ENCODE assay signal across 8 cellular contexts in the genomic region with DNA sequence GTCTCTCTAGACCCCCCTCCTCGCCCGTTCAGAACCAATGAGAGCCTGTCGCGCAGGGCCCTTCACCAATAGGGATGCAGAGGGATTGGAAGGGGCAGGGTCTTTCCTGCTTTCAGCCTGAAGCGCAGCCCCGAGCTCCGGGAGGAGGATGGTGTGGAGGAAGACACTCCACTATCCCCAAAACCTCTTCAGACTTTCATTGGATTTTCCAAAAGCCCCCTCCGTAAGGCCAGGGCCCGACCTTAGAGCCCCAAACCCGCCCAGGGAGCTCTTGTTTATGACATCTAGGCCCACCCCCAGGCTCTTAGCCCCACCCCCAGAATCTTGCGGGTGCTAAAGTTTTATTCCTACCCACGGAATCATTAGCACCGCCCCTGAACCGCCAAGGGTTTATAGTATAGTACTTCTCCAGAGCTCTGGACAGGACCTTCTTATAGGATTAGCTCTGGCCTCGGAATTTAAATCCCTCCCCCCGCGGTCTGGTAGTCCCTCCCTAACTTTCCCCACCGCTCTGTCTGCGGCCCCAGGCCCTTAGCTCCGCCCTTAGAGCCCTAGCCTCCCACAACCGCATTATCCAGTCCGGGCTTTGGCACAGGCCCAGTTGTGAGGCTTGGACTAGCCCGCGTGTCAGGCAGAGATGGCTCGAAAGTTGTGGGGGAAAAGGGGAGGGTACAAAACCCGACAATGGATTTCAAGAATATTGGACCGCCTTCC. TPM values are rescaled to one million over a fixed set of nuclear protein-coding genes. Genes with fewer than 3 reads are reported as not detected.
A peak's percentile ranks its signal among the peaks of the same experiment; 100 is the strongest.
DNase-seq lines count a peak whose midpoint lies in the region; ATAC-seq and TF ChIP-seq lines count a peak whose summit lies in the region.

No MANE protein-coding gene starts in this region.

- ATAC-seq in left ventricle myocardium superior: peak; percentile 81
- ATAC-seq in psoas muscle: peak; percentile 47 to 80 (median 56)

- H3K27ac Mint-ChIP-seq in T-helper 1 cell treated with Interleukin-12 subunit alpha and Interleukin-12 subunit beta and Interleukin-4 antibody, amounts not matched to agents 30 μg/mL and 1 μg/mL, for 36 hours: peak overlapping the region; percentile 77

- no peaks in the 10 kb centered on the region for H3K9me3 Mint-ChIP-seq in T-helper 1 cell treated with Interleukin-12 subunit alpha and Interleukin-12 subunit beta and Interleukin-4 antibody, amounts not matched to agents 30 μg/mL and 1 μg/mL, for 36 hours

- H3K4me1 ChIP-seq in psoas muscle: peaks cover 16% of the 10 kb centered on the region
- H3K4me1 ChIP-seq in uterus: no peaks in the 10 kb centered on the region

- TF ChIP-seq POLR2A in uterus (IDR thresholded peaks at IDR 0.05): no peak

- H3K4me3 ChIP-seq in AG09309 (ENCODE audit: control insufficient read depth, low read depth, low read length) (peak overlapping the region; percentile 42), psoas muscle (peak overlapping the region; percentile 56), uterus (peak overlapping the region in 1 of 2 donors; percentile 17)

- H3K36me3 Mint-ChIP-seq in T-helper 1 cell treated with Interleukin-12 subunit alpha and Interleukin-12 subunit beta and Interleukin-4 antibody, amounts not matched to agents 30 μg/mL and 1 μg/mL, for 36 hours (ENCODE audit: low read depth): peaks cover 4% of the 10 kb centered on the region

- H3K36me3 ChIP-seq in psoas muscle (ENCODE audit: insufficient read depth in 1 of 2, low read depth in 1 of 2) (no peaks in the 10 kb centered on the region), uterus (no peaks in the 10 kb centered on the region)

- 0 to 2% (median 1%) methylated on average over 27 of the region's 27 CpGs for WGBS in psoas muscle, 3 donors

- peak overlapping the region; percentile 97 for H3K27ac ChIP-seq in angular gyrus (ENCODE audit: low read depth, low read length)
- H3K27ac ChIP-seq in psoas muscle: no peak overlapping the region
- H3K27ac ChIP-seq in uterus: no peak overlapping the region

- no peak for DNase-seq in AG09309 (ENCODE audit: low read depth)
- DNase-seq in GM19240 (ENCODE audit: insufficient read length, low spot score): peak; percentile 91
- DNase-seq in NCI-H1092 treated with DMSO at 0.1 percent for 48 hours (lab: John Stamatoyannopoulos, UW): peak; percentile 48
- DNase-seq in left ventricle myocardium superior: peak; percentile 87
- peak; percentile 62 to 86 for DNase-seq in psoas muscle
- DNase-seq in uterus: peak; percentile 28 to 49

- H3K27me3 Mint-ChIP-seq in T-helper 1 cell treated with Interleukin-12 subunit alpha and Interleukin-12 subunit beta and Interleukin-4 antibody, amounts not matched to agents 30 μg/mL and 1 μg/mL, for 36 hours (ENCODE audit: low read depth): peaks cover 4% of the 10 kb centered on the region

- H3K9me3 ChIP-seq in psoas muscle (no peaks in the 10 kb centered on the region), uterus (no peaks in the 10 kb centered on the region)

- intact Hi-C loops in left ventricle myocardium superior (cut with micrococcal nuclease): no loop called here
- intact Hi-C loops in psoas muscle (cut with DNase I): no loop called here
- intact Hi-C loops in uterus (cut with DNase I; ENCODE audit: low total_unique reads): no loop called here

- H3K4me3 Mint-ChIP-seq in T-helper 1 cell treated with Interleukin-12 subunit alpha and Interleukin-12 subunit beta and Interleukin-4 antibody, amounts not matched to agents 30 μg/mL and 1 μg/mL, for 36 hours: peak overlapping the region; percentile 85

- H3K27me3 ChIP-seq in psoas muscle (ENCODE audit: insufficient read depth in 3 of 3, low read length in 2 of 3) (peaks cover 0 to 45% (median 0%) of the 10 kb centered on the region in 3 donors), uterus (peaks cover 0 to 6% of the 10 kb centered on the region in 2 donors)

- no peak for TF ChIP-seq CTCF in AG09309 (IDR thresholded peaks at IDR 0.05; ENCODE audit: control insufficient read depth, insufficient read depth, low read depth, low read length, missing control alignments)
- no peak for TF ChIP-seq CTCF in psoas muscle (IDR thresholded peaks at IDR 0.05)
- no peak for TF ChIP-seq CTCF in uterus (IDR thresholded peaks at IDR 0.05)

- H3K4me1 Mint-ChIP-seq in T-helper 1 cell treated with Interleukin-12 subunit alpha and Interleukin-12 subunit beta and Interleukin-4 antibody, amounts not matched to agents 30 μg/mL and 1 μg/mL, for 36 hours (ENCODE audit: low read depth): peaks cover 24% of the 10 kb centered on the region

RNA-seq across cellular contexts. Expression of a gene that starts 6.6 kb away (rescaled TPM):
- 33.4 TPM for total RNA-seq in left ventricle myocardium superior
- 10 to 100 TPM; 10.4 to 31.1 (median 18.3) TPM for total RNA-seq in psoas muscle
- polyA plus RNA-seq in psoas muscle: 1 to 10 TPM; 6.2 to 8.3 (median 6.7) TPM
- 10 to 100 TPM in 2 of 4 donors, 1 to 10 TPM in 2; 1.2 to 18.4 (median 11.6) TPM for total RNA-seq in uterus

RNA-seq across cellular contexts. Expression of a gene that starts 22.2 kb away (rescaled TPM):
- total RNA-seq in left ventricle myocardium superior: 4.1 TPM
- not detected for total RNA-seq in psoas muscle
- polyA plus RNA-seq in psoas muscle: under 1 TPM in 2 of 3 donors, not detected in 1; under 0.01 to 0.08 TPM
- under 1 TPM in 1 of 4 donors, not detected in 3; 0.98 TPM for total RNA-seq in uterus

RNA-seq across cellular contexts. Expression of a gene that starts 43.8 kb away (rescaled TPM):
- 4.8 TPM for total RNA-seq in left ventricle myocardium superior
- 1 to 10 TPM; 3.0 to 7.5 (median 3.9) TPM for total RNA-seq in psoas muscle
- 1 to 10 TPM; 1.6 to 2.6 (median 2.4) TPM for polyA plus RNA-seq in psoas muscle
- 10 to 100 TPM in 1 of 4 donors, 1 to 10 TPM in 2, under 1 TPM in 1; 0.62 to 13.5 (median 6.6) TPM for total RNA-seq in uterus

RNA-seq across cellular contexts. Expression of a gene that starts 46.0 kb away (rescaled TPM):
- total RNA-seq in left ventricle myocardium superior (233 TPM), psoas muscle (100 to 1,000 TPM; 205 to 243 (median 222) TPM), uterus (100 to 1,000 TPM in 3 of 4 donors, 10 to 100 TPM in 1; 96.0 to 386 (median 310) TPM)
- polyA plus RNA-seq in psoas muscle: 100 to 1,000 TPM; 251 to 368 (median 326) TPM

RNA-seq across cellular contexts. Expression of a gene that starts 46.7 kb away (rescaled TPM):
- total RNA-seq in left ventricle myocardium superior: 1.2 TPM
- total RNA-seq in psoas muscle: 1 to 10 TPM in 2 of 4 donors, under 1 TPM in 2; 0.84 to 1.6 (median 1.1) TPM
- 1 to 10 TPM in 1 of 3 donors, under 1 TPM in 2; 0.41 to 1.6 (median 0.84) TPM for polyA plus RNA-seq in psoas muscle
- total RNA-seq in uterus: 10 to 100 TPM in 1 of 4 donors, 1 to 10 TPM in 2, not detected in 1; 6.5 to 18.2 (median 9.5) TPM
